In genomic region chr4:95165926-95166524, GRCh38 we compare ENCODE assay signal across 7 cellular contexts.
DNase-seq lines count a peak whose midpoint lies in the region; ATAC-seq and TF ChIP-seq lines count a peak whose summit lies in the region.

No MANE protein-coding gene starts in this region.

- no peaks in the 10 kb centered on the region for H3K9me3 Mint-ChIP-seq in activated naive CD8-positive, alpha-beta T cell treated with anti-CD3 and anti-CD28 coated beads, Interleukin-2, amount 50 U/mL, for 24 hours

- H3K4me1 Mint-ChIP-seq in activated naive CD8-positive, alpha-beta T cell treated with anti-CD3 and anti-CD28 coated beads, Interleukin-2, amount 50 U/mL, for 24 hours, result no peaks in the 10 kb centered on the region

- H3K27me3 Mint-ChIP-seq in activated naive CD8-positive, alpha-beta T cell treated with anti-CD3 and anti-CD28 coated beads, Interleukin-2, amount 50 U/mL, for 24 hours, result no peaks in the 10 kb centered on the region

- H3K9me3 ChIP-seq in cardiac muscle cell (ENCODE audit: low read depth), result no peaks in the 10 kb centered on the region

- peak; percentile 50 for TF ChIP-seq CTCF in cardiac muscle cell (IDR thresholded peaks at IDR 0.05; ENCODE audit: low read depth, low read length)

- H3K36me3 Mint-ChIP-seq in activated naive CD8-positive, alpha-beta T cell treated with anti-CD3 and anti-CD28 coated beads, Interleukin-2, amount 50 U/mL, for 24 hours (ENCODE audit: low read depth), result no peaks in the 10 kb centered on the region

- no peak overlapping the region for H3K27ac Mint-ChIP-seq in activated naive CD8-positive, alpha-beta T cell treated with anti-CD3 and anti-CD28 coated beads, Interleukin-2, amount 50 U/mL, for 24 hours

- H3K4me3 ChIP-seq in cardiac muscle cell, result no peak overlapping the region

- intact Hi-C loops in sciatic nerve (cut with DNase I), result no loop called here

- H3K4me1 ChIP-seq in cardiac muscle cell (ENCODE audit: low read depth), result no peaks in the 10 kb centered on the region

- H3K27ac ChIP-seq in cardiac muscle cell, result no peak overlapping the region

- H3K4me3 Mint-ChIP-seq in activated naive CD8-positive, alpha-beta T cell treated with anti-CD3 and anti-CD28 coated beads, Interleukin-2, amount 50 U/mL, for 24 hours, result no peak overlapping the region

- peaks cover 11% of the 10 kb centered on the region for H3K36me3 ChIP-seq in cardiac muscle cell

- DNase-seq in EL (peak; percentile 42), NCI-H345 (lab: John Stamatoyannopoulos, UW) (peak; percentile 67), cardiac muscle cell (ENCODE audit: low read depth in 1 of 2, low spot score in 1 of 2) (peak; percentile 87), sciatic nerve (ENCODE audit: low spot score) (no peak)
- no peak for DNase-seq in activated naive CD8-positive, alpha-beta T cell treated with anti-CD3 and anti-CD28 coated beads, Interleukin-2, amount 50 U/mL, for 24 hours

- ATAC-seq in GM19395 (IDR thresholded peaks at IDR 0.05; ENCODE audit: unreplicated experiment), result peak; percentile 94
- ATAC-seq in HG03342 (IDR thresholded peaks at IDR 0.05; ENCODE audit: unreplicated experiment), result peak; percentile 87
- ATAC-seq in activated naive CD8-positive, alpha-beta T cell treated with anti-CD3 and anti-CD28 coated beads, Interleukin-2, amount 50 U/mL, for 24 hours, result peak; percentile 48
- peak; percentile 75 for ATAC-seq in sciatic nerve

- no peaks in the 10 kb centered on the region for H3K27me3 ChIP-seq in cardiac muscle cell

Comparison
In these comparisons a context has a peak if more than half of its experiments do, and no peak if none do; other contexts are left out.
1. DNase-seq: peak in EL (single experiment), NCI-H345 (single experiment) and cardiac muscle cell (2 of 2); none in activated naive CD8-positive, alpha-beta T cell treated with anti-CD3 and anti-CD28 coated beads, Interleukin-2, amount 50 U/mL, for 24 hours (single experiment) and sciatic nerve (single experiment).
2. Peak in every context shown above with its lines, with median percentiles within 50 percentile points of each other: ATAC-seq.